ENCODE assay signal across 9 cellular contexts in genomic region chr5:134503088-134503936, GRCh38. TPM values are rescaled to one million over a fixed set of nuclear protein-coding genes. Genes with fewer than 3 reads are reported as not detected.
DNase-seq lines count a peak whose midpoint lies in the region; ATAC-seq and TF ChIP-seq lines count a peak whose summit lies in the region.
"Had no signal": no experiment of that assay in that cellular context is flagged by ENCODE, and none has a peak within 500 bp of the region (broad histone marks: within the 10 kb centered on the region; RNA-seq: fewer than 3 reads in every experiment).

No MANE protein-coding gene starts in this region.

- H3K9me3 Mint-ChIP-seq in Calu3 (ENCODE audit: low read depth, unreplicated experiment) (no peaks in the 10 kb centered on the region), GM23338 (no peaks in the 10 kb centered on the region)
- no peaks in the 10 kb centered on the region for H3K9me3 Mint-ChIP-seq in activated CD4-positive, alpha-beta T cell treated with anti-CD3 and anti-CD28 coated beads, Interleukin-2, amount 10 ng/mL, durations not matched to agents 24 days and 14 days

- no TSS peak for BruUV-seq in Calu3 (replicated peaks; lab: Mats Ljungman, UMichigan)

- peaks cover 41% of the 10 kb centered on the region for H3K36me3 Mint-ChIP-seq in Calu3 (ENCODE audit: insufficient read depth, unreplicated experiment)
- no peaks in the 10 kb centered on the region for H3K36me3 Mint-ChIP-seq in GM23338 (ENCODE audit: low read depth)
- H3K36me3 Mint-ChIP-seq in activated CD4-positive, alpha-beta T cell treated with anti-CD3 and anti-CD28 coated beads, Interleukin-2, amount 10 ng/mL, durations not matched to agents 24 days and 14 days (ENCODE audit: low read depth): no peaks in the 10 kb centered on the region

- H3F3A ChIP-seq in GM23338 (replicated peaks; ENCODE audit: low read depth): 0 out of 2 replicates have a peak, but pooled peaks cover 2% of the 10 kb centered on the region

- H3K4me3 Mint-ChIP-seq in Calu3 (ENCODE audit: low read depth, unreplicated experiment): peak overlapping the region; percentile 19
- no peak overlapping the region; the same call in 2 of the 3 replicates for H3K4me3 Mint-ChIP-seq in GM23338
- peak overlapping the region; percentile 65 for H3K4me3 Mint-ChIP-seq in activated CD4-positive, alpha-beta T cell treated with anti-CD3 and anti-CD28 coated beads, Interleukin-2, amount 10 ng/mL, durations not matched to agents 24 days and 14 days

- H3K9ac ChIP-seq in mucosa of rectum (ENCODE audit: low read depth in 1 of 2, low read length in 2 of 2): peak overlapping the region; percentile 40 to 48

- ATAC-seq in GM23338: peak; percentile 25

- H3K4me1 ChIP-seq in GM23338 (ENCODE audit: insufficient read depth): peaks cover 34% of the 10 kb centered on the region
- peaks cover 33 to 42% of the 10 kb centered on the region in 2 donors for H3K4me1 ChIP-seq in mucosa of rectum (ENCODE audit: control insufficient read depth in 2 of 2, insufficient read depth in 2 of 2, low read length in 2 of 2)

- H3K36me3 ChIP-seq in GM23338 (ENCODE audit: insufficient read depth): no peaks in the 10 kb centered on the region
- H3K36me3 ChIP-seq in mucosa of rectum (ENCODE audit: control insufficient read depth in 2 of 2, insufficient read depth in 2 of 2, low read length in 2 of 2): no peaks in the 10 kb centered on the region

- peak overlapping the region; percentile 90; the same call in 1 of the 2 replicates for H2AFZ ChIP-seq in GM23338

- H4K20me1 ChIP-seq in GM23338 (replicated peaks; ENCODE audit: insufficient read depth): no peaks in the 10 kb centered on the region

- no peaks in the 10 kb centered on the region for H3K27me3 Mint-ChIP-seq in Calu3 (ENCODE audit: unreplicated experiment)
- peaks cover 13% of the 10 kb centered on the region for H3K27me3 Mint-ChIP-seq in GM23338 (ENCODE audit: insufficient read depth, low read depth, poor library complexity)
- no peaks in the 10 kb centered on the region for H3K27me3 Mint-ChIP-seq in activated CD4-positive, alpha-beta T cell treated with anti-CD3 and anti-CD28 coated beads, Interleukin-2, amount 10 ng/mL, durations not matched to agents 24 days and 14 days

- intact Hi-C loops in Calu3 (cut with micrococcal nuclease; ENCODE audit: unreplicated experiment): no loop called here
- intact Hi-C loops in activated CD4-positive, alpha-beta T cell treated with anti-CD3 and anti-CD28 coated beads, Interleukin-2, amount 10 ng/mL, durations not matched to agents 24 days and 14 days (cut with micrococcal nuclease): loop anchor here (1.0 to 2.0 kb wide), 3 partner anchors 8 to 37 kb away; partner anchors contain the start of gene JADE2

- no peaks in the 10 kb centered on the region for H3K79me2 ChIP-seq in GM23338 (replicated peaks; ENCODE audit: insufficient read depth)

- H3K27me3 ChIP-seq in GM23338 (ENCODE audit: insufficient read depth) (no peaks in the 10 kb centered on the region), mucosa of rectum (ENCODE audit: control insufficient read depth in 2 of 2, insufficient read depth in 2 of 2, low read length in 2 of 2) (no peaks in the 10 kb centered on the region)

- CTCF ChIA-PET in Calu3 (lab: Charles Lee): interaction anchor here (0.5 to 1.6 kb wide), 13 partner anchors 9 to 444 kb away, joined by 3 to 10 read pairs (median 4); partner anchors contain the start of gene CDKN2AIPNL

- H3K9me3 ChIP-seq in mucosa of rectum (ENCODE audit: control insufficient read depth in 2 of 2, low read length in 2 of 2): no peaks in the 10 kb centered on the region

- peak overlapping the region; percentile 80 for H3K27ac ChIP-seq in GM23338 (ENCODE audit: low read depth)
- H3K27ac ChIP-seq in mucosa of rectum (ENCODE audit: low read depth in 2 of 2, low read length in 2 of 2): peak overlapping the region; percentile 71 to 81
- H3K27ac ChIP-seq: VCaP had no signal

- no peaks in the 10 kb centered on the region for H3K9me2 ChIP-seq in GM23338 (ENCODE audit: insufficient read depth)

- TF ChIP-seq CTCF in Calu3 (IDR thresholded peaks at IDR 0.05; ENCODE audit: unreplicated experiment) (no peak), GM23338 (conservative IDR thresholded peaks at IDR 0.05; ENCODE audit: low read depth in 2 of 2) (no peak)

- no peak overlapping the region for H3K4me3 ChIP-seq in GM23338
- H3K4me3 ChIP-seq in mucosa of rectum (ENCODE audit: low read length in 2 of 2): peak overlapping the region in 1 of 2 donors; percentile 20

- H3K27ac Mint-ChIP-seq in Calu3 (ENCODE audit: unreplicated experiment) (peak overlapping the region; percentile 94), GM23338 (peak overlapping the region; percentile 70; the same call in 1 of the 2 replicates)
- H3K27ac Mint-ChIP-seq in activated CD4-positive, alpha-beta T cell treated with anti-CD3 and anti-CD28 coated beads, Interleukin-2, amount 10 ng/mL, durations not matched to agents 24 days and 14 days: peak overlapping the region; percentile 95

- H3K4me2 ChIP-seq in GM23338: peak overlapping the region; percentile 34; the same call in 1 of the 2 replicates

- H3K4me1 Mint-ChIP-seq in Calu3 (ENCODE audit: low read depth, unreplicated experiment) (peaks cover 46% of the 10 kb centered on the region), GM23338 (peaks cover 26% of the 10 kb centered on the region)
- peaks cover 33% of the 10 kb centered on the region for H3K4me1 Mint-ChIP-seq in activated CD4-positive, alpha-beta T cell treated with anti-CD3 and anti-CD28 coated beads, Interleukin-2, amount 10 ng/mL, durations not matched to agents 24 days and 14 days

- DNase-seq in Calu3 (peak; percentile 95), GM23338 (ENCODE audit: low spot score) (peak; percentile 64), LoVo (ENCODE audit: low spot score) (peak; percentile 67), dermis microvascular lymphatic vessel endothelial cell (ENCODE audit: low read depth in 2 of 2) (peak; percentile 77 to 98), D341Med (ENCODE audit: low spot score) (no peak)
- peak; percentile 91 for DNase-seq in activated CD4-positive, alpha-beta T cell treated with anti-CD3 and anti-CD28 coated beads, Interleukin-2, amount 10 ng/mL, durations not matched to agents 24 days and 14 days
- peak; percentile 60 to 82 for DNase-seq in stimulated activated CD8-positive, alpha-beta memory T cell treated with anti-CD3 and anti-CD28 coated beads, Interleukin-7, amount 100 ng/mL, for 48 hours (ENCODE audit: extremely low read depth in 1 of 2, low read depth in 1 of 2)

TF ChIP-seq in GM23338, 12 proteins besides CTCF, POLR2A, EP300 and RAD21:
- TF ChIP-seq EZH2 (IDR thresholded peaks at IDR 0.05; ENCODE audit: low read depth, unreplicated experiment) (no peak), ZNF331 (CRISPR knock-in tag; IDR thresholded peaks at IDR 0.05; ENCODE audit: low read depth) (no peak), EZH2phosphoT487 (IDR thresholded peaks at IDR 0.05; ENCODE audit: unreplicated experiment) (no peak), POLR2AphosphoS5 (IDR thresholded peaks at IDR 0.05; ENCODE audit: low read depth) (no peak), CREB1 (CRISPR knock-in tag; IDR thresholded peaks at IDR 0.05; ENCODE audit: low read depth) (no peak), ZNF114 (CRISPR knock-in tag; IDR thresholded peaks at IDR 0.05) (no peak), JUNB (IDR thresholded peaks at IDR 0.05; ENCODE audit: unreplicated experiment) (no peak), STAT1 (IDR thresholded peaks at IDR 0.05; ENCODE audit: unreplicated experiment) (no peak), NANOG (IDR thresholded peaks at IDR 0.05; ENCODE audit: borderline replicate concordance) (no peak), ETS1 (IDR thresholded peaks at IDR 0.05) (no peak)
- TF ChIP-seq, protein P1, sequence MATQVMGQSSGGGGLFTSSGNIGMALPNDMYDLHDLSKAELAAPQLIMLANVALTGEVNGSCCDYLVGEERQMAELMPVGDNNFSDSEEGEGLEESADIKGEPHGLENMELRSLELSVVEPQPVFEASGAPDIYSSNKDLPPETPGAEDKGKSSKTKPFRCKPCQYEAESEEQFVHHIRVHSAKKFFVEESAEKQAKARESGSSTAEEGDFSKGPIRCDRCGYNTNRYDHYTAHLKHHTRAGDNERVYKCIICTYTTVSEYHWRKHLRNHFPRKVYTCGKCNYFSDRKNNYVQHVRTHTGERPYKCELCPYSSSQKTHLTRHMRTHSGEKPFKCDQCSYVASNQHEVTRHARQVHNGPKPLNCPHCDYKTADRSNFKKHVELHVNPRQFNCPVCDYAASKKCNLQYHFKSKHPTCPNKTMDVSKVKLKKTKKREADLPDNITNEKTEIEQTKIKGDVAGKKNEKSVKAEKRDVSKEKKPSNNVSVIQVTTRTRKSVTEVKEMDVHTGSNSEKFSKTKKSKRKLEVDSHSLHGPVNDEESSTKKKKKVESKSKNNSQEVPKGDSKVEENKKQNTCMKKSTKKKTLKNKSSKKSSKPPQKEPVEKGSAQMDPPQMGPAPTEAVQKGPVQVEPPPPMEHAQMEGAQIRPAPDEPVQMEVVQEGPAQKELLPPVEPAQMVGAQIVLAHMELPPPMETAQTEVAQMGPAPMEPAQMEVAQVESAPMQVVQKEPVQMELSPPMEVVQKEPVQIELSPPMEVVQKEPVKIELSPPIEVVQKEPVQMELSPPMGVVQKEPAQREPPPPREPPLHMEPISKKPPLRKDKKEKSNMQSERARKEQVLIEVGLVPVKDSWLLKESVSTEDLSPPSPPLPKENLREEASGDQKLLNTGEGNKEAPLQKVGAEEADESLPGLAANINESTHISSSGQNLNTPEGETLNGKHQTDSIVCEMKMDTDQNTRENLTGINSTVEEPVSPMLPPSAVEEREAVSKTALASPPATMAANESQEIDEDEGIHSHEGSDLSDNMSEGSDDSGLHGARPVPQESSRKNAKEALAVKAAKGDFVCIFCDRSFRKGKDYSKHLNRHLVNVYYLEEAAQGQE (IDR thresholded peaks at IDR 0.05; ENCODE audit: unreplicated experiment): no peak

RNA-seq across cellular contexts. Expression of gene JADE2, which starts 22.2 kb away (rescaled TPM):
- 93.4 and 128 TPM in 2 replicates for total RNA-seq in Calu3 (2022)
- 31.9 and 40.8 TPM in 2 replicates for total RNA-seq in GM23338 (2014; rRNA removed; shearing (Covaris generic))
- 15.9 and 16.2 TPM in 2 replicates for polyA plus RNA-seq in GM23338 (2016; fragmentation: Nextera tagmentation; extraction: Ambion mirVana)
- total RNA-seq in activated CD4-positive, alpha-beta T cell treated with anti-CD3 and anti-CD28 coated beads, Interleukin-2, amount 10 ng/mL, durations not matched to agents 24 days and 14 days: 72.5 and 81.3 TPM in 2 replicates
- total RNA-seq in dermis microvascular lymphatic vessel endothelial cell: 12.5 and 17.3 TPM in 2 replicates
